In genomic region chr3:114223146-114223545, GRCh38 we compare ENCODE assay signal across 9 cellular contexts. TPM values are rescaled to one million over a fixed set of nuclear protein-coding genes. Genes with fewer than 3 reads are reported as not detected.
DNase-seq lines count a peak whose midpoint lies in the region; ATAC-seq and TF ChIP-seq lines count a peak whose summit lies in the region.
"Had no signal": no experiment of that assay in that cellular context is flagged by ENCODE, and none has a peak within 500 bp of the region (broad histone marks: within the 10 kb centered on the region; RNA-seq: fewer than 3 reads in every experiment).

No MANE protein-coding gene starts in this region.

- CTCF ChIA-PET in mammary epithelial cell (lab: Charles Lee; ENCODE audit: low non-redundant PET): no interaction called here

- no peak overlapping the region for H3K9ac ChIP-seq in mammary epithelial cell (ENCODE audit: insufficient read depth, low read length)

- intact Hi-C loops in mammary epithelial cell (cut with micrococcal nuclease) (no loop called here), heart right ventricle (cut with DNase I) (no loop called here)

- no peak overlapping the region for H2AFZ ChIP-seq in mammary epithelial cell (ENCODE audit: low read depth, low read length)

- no peaks in the 10 kb centered on the region for H4K20me1 ChIP-seq in mammary epithelial cell (ENCODE audit: insufficient read depth, low read length)

- ATAC-seq in GM19463 (IDR thresholded peaks at IDR 0.05; ENCODE audit: unreplicated experiment) (peak; percentile 80), HG03139 (IDR thresholded peaks at IDR 0.05; ENCODE audit: unreplicated experiment) (peak; percentile 84), heart right ventricle (no peak)

- no peaks in the 10 kb centered on the region for H3K27me3 ChIP-seq in mammary epithelial cell (ENCODE audit: insufficient read depth, low read length)
- peaks cover 0 to 7% (median 0%) of the 10 kb centered on the region in 7 donors for H3K27me3 ChIP-seq in heart right ventricle

- H3K27ac ChIP-seq in mammary epithelial cell (ENCODE audit: insufficient read depth, low read depth, low read length) (no peak overlapping the region), heart right ventricle (peak overlapping the region in 1 of 10 donors; percentile 82)

- no peaks in the 10 kb centered on the region for H3K79me2 ChIP-seq in mammary epithelial cell (ENCODE audit: insufficient read depth, low read length)

- 100% methylated on average over 3 of the region's 3 CpGs for WGBS in mammary epithelial cell (ENCODE audit: low coverage, missing lambda C conversion rate)
- 74 to 82% methylated on average over 3 of the region's 3 CpGs for WGBS in heart right ventricle, 2 donors

- H3K36me3 ChIP-seq in mammary epithelial cell (ENCODE audit: insufficient read depth, low read length) (no peaks in the 10 kb centered on the region), heart right ventricle (no peaks in the 10 kb centered on the region)

- no TSS peak for BruUV-seq in mammary epithelial cell (replicated peaks; lab: Mats Ljungman, UMichigan)

- DNase-seq in GM12865 (ENCODE audit: low read depth): peak; percentile 55
- peak; percentile 64 for DNase-seq in central memory CD4-positive, alpha-beta T cell
- no peak for DNase-seq in mammary epithelial cell
- no peak for DNase-seq in GM03348 (ENCODE audit: low spot score)
- no peak for DNase-seq in epidermal melanocyte (ENCODE audit: insufficient read length, low spot score)
- DNase-seq in heart right ventricle: no peak

- H3K4me3 ChIP-seq in GM12865 (ENCODE audit: low read depth, low read length) (no peak overlapping the region), mammary epithelial cell (replicated peaks in 1 of 3; ENCODE audit: insufficient read depth in 1 of 3, low read depth in 2 of 3, low read length in 3 of 3) (no peak overlapping the region), heart right ventricle (no peak overlapping the region)

- in situ Hi-C loops in mammary epithelial cell (cut with MboI; ENCODE audit: low sequenced_read_pairs in 2 of 2): no loop called here

- no peaks in the 10 kb centered on the region for H3K4me1 ChIP-seq in mammary epithelial cell (ENCODE audit: insufficient read depth, low read length)
- peaks cover 0 to 28% (median 0%) of the 10 kb centered on the region in 9 donors for H3K4me1 ChIP-seq in heart right ventricle

- dilution Hi-C loops in mammary epithelial cell (cut with HindIII; ENCODE audit: low sequenced_read_pairs): no loop called here

- no peak overlapping the region for H3K4me2 ChIP-seq in mammary epithelial cell (ENCODE audit: insufficient read depth, low read depth, low read length)

- no peaks in the 10 kb centered on the region for H3K9me3 ChIP-seq in mammary epithelial cell (replicated peaks; ENCODE audit: insufficient read depth, low read length)
- peaks cover 0 to 22% (median 7%) of the 10 kb centered on the region in 11 donors for H3K9me3 ChIP-seq in heart right ventricle

- TF ChIP-seq CTCF in GM12865 (IDR thresholded peaks at IDR 0.05; ENCODE audit: insufficient read depth, low read depth, low read length, missing control alignments) (no peak), mammary epithelial cell (conservative IDR thresholded peaks at IDR 0.05 in 1 of 2, IDR thresholded peaks at IDR 0.05 in 1 of 2; ENCODE audit: extremely low read depth in 1 of 2, insufficient read depth in 1 of 2, low read depth in 1 of 2, low read length in 2 of 2) (no peak), heart right ventricle (IDR thresholded peaks at IDR 0.05) (no peak)

RNA-seq across cellular contexts. Expression of gene ZNF80, which starts 14.2 kb away (rescaled TPM):
- total RNA-seq in mammary epithelial cell: not detected
- polyA plus RNA-seq in mammary epithelial cell: not detected
- not detected for polyA minus RNA-seq in mammary epithelial cell
- under 1 TPM in 2 of 10 donors, not detected in 8; 0.09 to 0.10 TPM for total RNA-seq in heart right ventricle
- not detected for polyA plus RNA-seq in heart right ventricle
- total RNA-seq: neural crest cell had no signal

RNA-seq across cellular contexts. Expression of gene DRD3, which starts 44.3 kb away (rescaled TPM):
- total RNA-seq in mammary epithelial cell (not detected), heart right ventricle (not detected)
- polyA plus RNA-seq in mammary epithelial cell (not detected), heart right ventricle (not detected)
- not detected for polyA minus RNA-seq in mammary epithelial cell
- total RNA-seq: neural crest cell had no signal

Comparison
In these comparisons a context has a peak if more than half of its experiments do, and no peak if none do; other contexts are left out.
1. DNase-seq: peak in GM12865 (single experiment) and central memory CD4-positive, alpha-beta T cell (single experiment); none in mammary epithelial cell (single experiment), GM03348 (single experiment), epidermal melanocyte (single experiment) and heart right ventricle (0 of 2).
2. ATAC-seq: peak in GM19463 (single experiment) and HG03139 (single experiment); none in heart right ventricle (0 of 8).